ENCODE assay signal across 8 cellular contexts in genomic region chr4:6331018-6331417, GRCh38.
A peak's percentile ranks its signal among the peaks of the same experiment; 100 is the strongest.
DNase-seq lines count a peak whose midpoint lies in the region; ATAC-seq, FAIRE-seq and TF ChIP-seq lines count a peak whose summit lies in the region.

No MANE protein-coding gene starts in this region.

- H3K4me3 ChIP-seq in BLaER1 treated with 17β-estradiol and CSF1 and Interleukin-3, amounts not matched to agents 10 nM and 100 nM: no peak overlapping the region
- H3K4me3 ChIP-seq in WERI-Rb-1 (ENCODE audit: low read depth, low read length) (no peak overlapping the region), kidney (ENCODE audit: low read length in 2 of 2) (no peak overlapping the region)

- in situ Hi-C loops in GM13976 (cut with MboI; ENCODE audit: low sequenced_read_pairs, unreplicated experiment): no loop called here

- no peaks in the 10 kb centered on the region for H3K36me3 ChIP-seq in BLaER1 treated with 17β-estradiol and CSF1 and Interleukin-3, amounts not matched to agents 10 nM and 100 nM
- H3K36me3 ChIP-seq in WERI-Rb-1 (peaks cover 7% of the 10 kb centered on the region), kidney (ENCODE audit: control insufficient read depth in 1 of 2, insufficient read depth in 2 of 2, low read length in 2 of 2) (no peaks in the 10 kb centered on the region)

- peaks cover 0 to 7% (median 0%) of the 10 kb centered on the region in 11 experiments; a peak in 2 of 22 replicates for H3K9me3 ChIP-seq in BLaER1 treated with 17β-estradiol and CSF1 and Interleukin-3, amounts not matched to agents 10 nM and 100 nM (replicated peaks in 1 of 11)
- H3K9me3 ChIP-seq in WERI-Rb-1 (ENCODE audit: severe bottlenecking) (peaks cover 3% of the 10 kb centered on the region), kidney (ENCODE audit: control insufficient read depth in 1 of 2, low read length in 2 of 2) (no peaks in the 10 kb centered on the region)

- no peak overlapping the region for H3K9ac ChIP-seq in BLaER1 treated with 17β-estradiol and CSF1 and Interleukin-3, amounts not matched to agents 10 nM and 100 nM
- no peak overlapping the region for H3K9ac ChIP-seq in kidney (ENCODE audit: low read length in 2 of 2)

- no peak for ATAC-seq in GM21515 (IDR thresholded peaks at IDR 0.05; ENCODE audit: unreplicated experiment)

- FAIRE-seq in kidney (lab: Jason Lieb, UNC): no peak

- H3K4me2 ChIP-seq in BLaER1 treated with 17β-estradiol and CSF1 and Interleukin-3, amounts not matched to agents 10 nM and 100 nM: peak overlapping the region in 9 of 11 experiments; percentile 2 to 81 (median 57); a peak in 16 of 22 replicates

- H3K4me1 ChIP-seq in BLaER1 treated with 17β-estradiol and CSF1 and Interleukin-3, amounts not matched to agents 10 nM and 100 nM: peaks cover 14 to 69% (median 54%) of the 10 kb centered on the region in 10 experiments
- no peaks in the 10 kb centered on the region for H3K4me1 ChIP-seq in kidney (ENCODE audit: control insufficient read depth in 1 of 2, insufficient read depth in 1 of 2, low read depth in 1 of 2, low read length in 2 of 2)

- peak overlapping the region in 2 of 11 experiments; percentile 19 to 55; a peak in 2 of 22 replicates for H3K27ac ChIP-seq in BLaER1 treated with 17β-estradiol and CSF1 and Interleukin-3, amounts not matched to agents 10 nM and 100 nM
- H3K27ac ChIP-seq in WERI-Rb-1 (peak overlapping the region; percentile 56), kidney (ENCODE audit: low read depth in 2 of 2, low read length in 2 of 2) (no peak overlapping the region)

- TF ChIP-seq CTCF in GM13976 (IDR thresholded peaks at IDR 0.05; ENCODE audit: borderline replicate concordance, control extremely low read depth, extremely low read depth, insufficient read depth, missing control alignments): peak; percentile 62
- TF ChIP-seq CTCF in WERI-Rb-1 (IDR thresholded peaks at IDR 0.05; ENCODE audit: low read depth, low read length): peak; percentile 91
- peak; percentile 21 for TF ChIP-seq CTCF in kidney (IDR thresholded peaks at IDR 0.05; ENCODE audit: borderline replicate concordance, extremely low read depth, insufficient read depth)

- intact Hi-C loops in kidney (cut with DNase I): no loop called here

- DNase-seq in GM13976 (ENCODE audit: low spot score) (peak; percentile 67), WERI-Rb-1 (peak; percentile 60), kidney (no peak), NCI-H1436 (lab: John Stamatoyannopoulos, UW) (no peak), mucosa of gallbladder (ENCODE audit: low spot score) (no peak), NCI-H2107 treated with DMSO at 0.1 percent for 48 hours (lab: John Stamatoyannopoulos, UW; ENCODE audit: unreplicated experiment) (no peak)

- peaks cover 0 to 27% (median 1%) of the 10 kb centered on the region in 11 experiments; a peak in 10 of 22 replicates for H3K27me3 ChIP-seq in BLaER1 treated with 17β-estradiol and CSF1 and Interleukin-3, amounts not matched to agents 10 nM and 100 nM
- no peaks in the 10 kb centered on the region for H3K27me3 ChIP-seq in WERI-Rb-1 (ENCODE audit: insufficient read depth, low read depth, severe bottlenecking)

- peaks cover 0 to 71% (median 0%) of the 10 kb centered on the region in 11 experiments; a peak in 5 of 22 replicates for H4K20me1 ChIP-seq in BLaER1 treated with 17β-estradiol and CSF1 and Interleukin-3, amounts not matched to agents 10 nM and 100 nM

Comparison
In these comparisons a context has a peak if more than half of its experiments do, and no peak if none do; other contexts are left out.
1. DNase-seq: peak in GM13976 (single experiment) and WERI-Rb-1 (single experiment); none in kidney (single experiment), NCI-H1436 (single experiment), mucosa of gallbladder (single experiment) and NCI-H2107 treated with DMSO at 0.1 percent for 48 hours (single experiment).
2. CTCF ChIP-seq: peak in every context shown above with its lines; median percentile 91 in WERI-Rb-1; 62 in GM13976; 21 in kidney.